ENCODE assay signal across 13 cellular contexts in genomic region chr6:90730191-90730673, GRCh38.
A peak's percentile ranks its signal among the peaks of the same experiment; 100 is the strongest.
DNase-seq lines count a peak whose midpoint lies in the region; ATAC-seq and TF ChIP-seq lines count a peak whose summit lies in the region.
"Had no signal": no experiment of that assay in that cellular context is flagged by ENCODE, and none has a peak within 500 bp of the region (broad histone marks: within the 10 kb centered on the region; RNA-seq: fewer than 3 reads in every experiment).

No MANE protein-coding gene starts in this region.

- POLR2A ChIA-PET in activated CD4-positive, alpha-beta T cell treated with anti-CD3 and anti-CD28 coated beads for 36 hours (lab: Charles Lee): no interaction called here

- WGBS in esophagus squamous epithelium, 2 donors: 23 to 38% methylated on average over 2 of the region's 2 CpGs

- H3K27me3 Mint-ChIP-seq in activated CD4-positive, alpha-beta T cell treated with anti-CD3 and anti-CD28 coated beads for 36 hours: peaks cover 12% of the 10 kb centered on the region

- intact Hi-C loops in activated CD4-positive, alpha-beta T cell treated with anti-CD3 and anti-CD28 coated beads for 36 hours (cut with DNase I, micrococcal nuclease): no loop called here
- intact Hi-C loops in esophagus squamous epithelium (cut with DNase I): no loop called here
- intact Hi-C loops in posterior vena cava (cut with DNase I): no loop called here

- H3K36me3 Mint-ChIP-seq in activated CD4-positive, alpha-beta T cell treated with anti-CD3 and anti-CD28 coated beads for 36 hours (ENCODE audit: low read depth): no peaks in the 10 kb centered on the region
- H3K36me3 Mint-ChIP-seq: activated naive CD4-positive, alpha-beta T cell treated with anti-CD3 and anti-CD28 coated beads, Interleukin-2, amount 50 U/mL, for 72 hours had no signal

- TF ChIP-seq CTCF in esophagus squamous epithelium (IDR thresholded peaks at IDR 0.05): no peak

- no peak overlapping the region for H3K4me3 ChIP-seq in esophagus squamous epithelium

- CTCF ChIA-PET in activated CD4-positive, alpha-beta T cell treated with anti-CD3 and anti-CD28 coated beads for 36 hours (lab: Charles Lee): interaction anchor here (0.6 kb wide), 1 partner anchor 120 kb away, joined by 3 read pairs; no protein-coding TSS in a partner anchor

- no peak overlapping the region for H3K27ac Mint-ChIP-seq in activated CD4-positive, alpha-beta T cell treated with anti-CD3 and anti-CD28 coated beads for 36 hours
- H3K27ac Mint-ChIP-seq: activated naive CD4-positive, alpha-beta T cell treated with anti-CD3 and anti-CD28 coated beads, Interleukin-2, amount 50 U/mL, for 72 hours had no signal

- no peaks in the 10 kb centered on the region for H3K27me3 ChIP-seq in esophagus squamous epithelium

- H3K27ac ChIP-seq in substantia nigra (ENCODE audit: low read depth, low read length, poor library complexity, severe bottlenecking) (no peak overlapping the region), esophagus squamous epithelium (peak overlapping the region in 1 of 4 donors; percentile 5)

- H3K36me3 ChIP-seq in esophagus squamous epithelium: no peaks in the 10 kb centered on the region

- DNase-seq in substantia nigra (lab: John Stamatoyannopoulos, UW): no peak
- no peak for DNase-seq in activated CD4-positive, alpha-beta T cell treated with anti-CD3 and anti-CD28 coated beads for 36 hours
- no peak for DNase-seq in esophagus squamous epithelium (lab: John Stamatoyannopoulos, UW)
- DNase-seq in posterior vena cava (ENCODE audit: low spot score): no peak
- DNase-seq: activated CD8-positive, alpha-beta memory T cell treated with anti-CD3 and anti-CD28 coated beads for 24 hours; NCI-H446 treated with DMSO at 0.1 percent for 48 hours; stimulated activated CD4-positive, alpha-beta T cell treated with anti-CD3 and anti-CD28 coated beads, Interleukin-2, amount 100 ng/mL, for 48 hours; stimulated activated naive CD8-positive, alpha-beta T cell treated with anti-CD3 and anti-CD28 coated beads, Interleukin-15, Interleukin-2, amounts not matched to agents 100 U/mL and 50 U/mL, for 24 hours had no signal

- no peaks in the 10 kb centered on the region for H3K9me3 ChIP-seq in esophagus squamous epithelium

- ATAC-seq in GM18858 (IDR thresholded peaks at IDR 0.05; ENCODE audit: unreplicated experiment): peak; percentile 87
- ATAC-seq in GM21367 (IDR thresholded peaks at IDR 0.05; ENCODE audit: unreplicated experiment): peak; percentile 68
- ATAC-seq in HG02870 (IDR thresholded peaks at IDR 0.05; ENCODE audit: unreplicated experiment): peak; percentile 65
- peak; percentile 93 for ATAC-seq in HG03571 (IDR thresholded peaks at IDR 0.05; ENCODE audit: unreplicated experiment)
- ATAC-seq in activated CD4-positive, alpha-beta T cell treated with anti-CD3 and anti-CD28 coated beads for 36 hours: no peak
- ATAC-seq: activated naive CD4-positive, alpha-beta T cell treated with anti-CD3 and anti-CD28 coated beads, Interleukin-2, amount 50 U/mL, for 72 hours; stimulated activated naive CD8-positive, alpha-beta T cell treated with anti-CD3 and anti-CD28 coated beads, Interleukin-15, Interleukin-2, amounts not matched to agents 100 U/mL and 50 U/mL, for 24 hours had no signal

- no peak for TF ChIP-seq POLR2A in esophagus squamous epithelium (IDR thresholded peaks at IDR 0.05)

- H3K4me3 Mint-ChIP-seq in activated CD4-positive, alpha-beta T cell treated with anti-CD3 and anti-CD28 coated beads for 36 hours: no peak overlapping the region

- peaks cover 0 to 23% (median 0%) of the 10 kb centered on the region in 3 donors for H3K4me1 ChIP-seq in esophagus squamous epithelium

- H3K9me3 Mint-ChIP-seq in activated CD4-positive, alpha-beta T cell treated with anti-CD3 and anti-CD28 coated beads for 36 hours (ENCODE audit: low read depth): peaks cover 3% of the 10 kb centered on the region

- H3K4me1 Mint-ChIP-seq in activated CD4-positive, alpha-beta T cell treated with anti-CD3 and anti-CD28 coated beads for 36 hours: no peaks in the 10 kb centered on the region
